ENCODE assay signal across 17 cellular contexts in genomic region chr7:123594813-123595241, GRCh38. TPM values are rescaled to one million over a fixed set of nuclear protein-coding genes. Genes with fewer than 3 reads are reported as not detected.
DNase-seq lines count a peak whose midpoint lies in the region; ATAC-seq and TF ChIP-seq lines count a peak whose summit lies in the region.
"Had no signal": no experiment of that assay in that cellular context is flagged by ENCODE, and none has a peak within 500 bp of the region (broad histone marks: within the 10 kb centered on the region; RNA-seq: fewer than 3 reads in every experiment).

No MANE protein-coding gene starts in this region.

- intact Hi-C loops in posterior vena cava (cut with DNase I), result no loop called here
- intact Hi-C loops in head of caudate nucleus (cut with DNase I), result no loop called here

- DNase-seq in M059J (ENCODE audit: low read depth) (peak; percentile 3), NCI-H510A (lab: John Stamatoyannopoulos, UW) (peak; percentile 28), endothelial cell (ENCODE audit: low spot score) (peak; percentile 12), retina (peak; percentile 56), posterior vena cava (ENCODE audit: low spot score) (no peak), head of caudate nucleus (no peak)
- DNase-seq: activated CD4-positive, alpha-beta memory T cell treated with anti-CD3 and anti-CD28 coated beads, Interleukin-2, amount 10 ng/mL, durations not matched to agents 7 days and 5 days; activated naive CD4-positive, alpha-beta T cell treated with anti-CD3 and anti-CD28 coated beads, Interleukin-2, amount 50 U/mL, for 16 hours; CD4-positive, alpha-beta memory T cell; Karpas-422; posterior cingulate gyrus; stimulated activated CD4-positive, alpha-beta T cell treated with anti-CD3 and anti-CD28 coated beads, Interleukin-4, amount 100 ng/mL, for 24 hours had no signal

- H3K36me3 Mint-ChIP-seq in endothelial cell (ENCODE audit: low read depth, unreplicated experiment), result peaks cover 3% of the 10 kb centered on the region
- H3K36me3 Mint-ChIP-seq: CD4-positive, alpha-beta memory T cell had no signal

- H3K27ac Mint-ChIP-seq in endothelial cell (ENCODE audit: unreplicated experiment), result no peak overlapping the region
- H3K27ac Mint-ChIP-seq: activated CD4-positive, alpha-beta memory T cell treated with anti-CD3 and anti-CD28 coated beads, Interleukin-2, amount 10 ng/mL, durations not matched to agents 7 days and 5 days; CD4-positive, alpha-beta memory T cell had no signal

- H3K4me3 Mint-ChIP-seq in endothelial cell (ENCODE audit: unreplicated experiment), result no peak overlapping the region
- H3K4me3 Mint-ChIP-seq: activated CD4-positive, alpha-beta memory T cell treated with anti-CD3 and anti-CD28 coated beads, Interleukin-2, amount 10 ng/mL, durations not matched to agents 7 days and 5 days; CD4-positive, alpha-beta memory T cell had no signal

- TF ChIP-seq CTCF in endothelial cell (IDR thresholded peaks at IDR 0.05; ENCODE audit: unreplicated experiment), result no peak

- H3K4me1 Mint-ChIP-seq in endothelial cell (ENCODE audit: unreplicated experiment), result peaks cover 6% of the 10 kb centered on the region
- H3K4me1 Mint-ChIP-seq: activated CD4-positive, alpha-beta memory T cell treated with anti-CD3 and anti-CD28 coated beads, Interleukin-2, amount 10 ng/mL, durations not matched to agents 7 days and 5 days; CD4-positive, alpha-beta memory T cell had no signal

- no peaks in the 10 kb centered on the region for H3K27me3 Mint-ChIP-seq in endothelial cell (ENCODE audit: unreplicated experiment)

- ATAC-seq in HG02623 (IDR thresholded peaks at IDR 0.05; ENCODE audit: unreplicated experiment), result no peak

- no peaks in the 10 kb centered on the region for H3K9me3 Mint-ChIP-seq in endothelial cell (ENCODE audit: unreplicated experiment)
- H3K9me3 Mint-ChIP-seq: activated CD4-positive, alpha-beta memory T cell treated with anti-CD3 and anti-CD28 coated beads, Interleukin-2, amount 10 ng/mL, durations not matched to agents 7 days and 5 days had no signal

RNA-seq across cellular contexts. Expression of gene ASB15, which starts 6.8 kb away (rescaled TPM):
- total RNA-seq in M059J (2014; rRNA removed; shearing (Covaris generic)), result not detected in 2 replicates
- total RNA-seq in endothelial cell (ENCODE audit: unreplicated experiment) (not detected), posterior vena cava (not detected)
- total RNA-seq: activated CD4-positive, alpha-beta memory T cell treated with anti-CD3 and anti-CD28 coated beads, Interleukin-2, amount 10 ng/mL, durations not matched to agents 7 days and 5 days; CD4-positive, alpha-beta memory T cell; dermis microvascular lymphatic vessel endothelial cell; frontal cortex; liver; T-helper 1 cell treated with Interleukin-12 subunit alpha and Interleukin-12 subunit beta and Interleukin-4 antibody, amounts not matched to agents 30 ng/mL and 1 ng/mL, for 36 hours had no signal

RNA-seq across cellular contexts. Expression of gene NDUFA5, which starts 37.2 kb away (rescaled TPM):
- total RNA-seq in M059J (2014; rRNA removed; shearing (Covaris generic)), result 64.4 and 81.9 TPM in 2 replicates
- 45.8 TPM for total RNA-seq in endothelial cell (ENCODE audit: unreplicated experiment)
- 10 to 100 TPM; 84.8 to 85.7 TPM for total RNA-seq in posterior vena cava

Comparison
In these comparisons a context has a peak if more than half of its experiments do, and no peak if none do; other contexts are left out.
1. DNase-seq: peak in M059J (single experiment), NCI-H510A (single experiment), endothelial cell (single experiment) and retina (single experiment); none in posterior vena cava (single experiment) and head of caudate nucleus (0 of 42).